Comparison of ENCODE assay signal across 8 cellular contexts in the genomic region with DNA sequence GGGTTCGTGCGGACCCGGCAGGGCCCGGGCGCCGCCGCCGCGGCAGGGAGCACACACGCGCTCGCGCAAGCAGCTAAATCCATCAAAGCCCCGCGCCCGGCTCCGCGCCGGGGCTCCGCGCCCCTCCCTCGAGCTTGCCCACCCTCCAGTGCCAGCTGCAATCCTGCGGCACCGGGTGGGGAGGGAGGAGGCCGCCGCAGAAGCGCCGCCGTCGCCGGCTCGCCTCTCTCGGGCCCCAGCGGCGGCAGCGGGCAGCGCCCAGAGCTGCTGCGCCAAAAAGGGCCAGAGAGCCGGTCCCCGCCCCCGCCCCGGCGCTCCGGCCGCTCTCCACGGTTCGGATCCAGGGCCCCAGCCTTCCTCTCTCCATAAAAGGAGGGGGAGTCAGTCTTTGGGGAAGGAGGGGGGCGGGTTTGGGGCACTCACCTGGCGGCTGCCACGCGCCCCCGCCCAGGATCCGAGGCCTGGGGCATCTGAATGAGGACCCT. TPM values are rescaled to one million over a fixed set of nuclear protein-coding genes. Genes with fewer than 3 reads are reported as not detected.
A peak's percentile ranks its signal among the peaks of the same experiment; 100 is the strongest.
DNase-seq lines count a peak whose midpoint lies in the region; ATAC-seq and TF ChIP-seq lines count a peak whose summit lies in the region.

No MANE protein-coding gene starts in this region.

- TF ChIP-seq RAD21 in SK-N-SH (IDR thresholded peaks at IDR 0.05; ENCODE audit: low read length): no peak

- H3K4me3 ChIP-seq in BJ (ENCODE audit: low read depth, low read length) (peak overlapping the region; percentile 76), GM23338 (peak overlapping the region; percentile 67), SK-N-SH (ENCODE audit: low read depth in 2 of 2, low read length in 1 of 2) (peak overlapping the region; percentile 66 to 67), epithelial cell of esophagus (ENCODE audit: low read length) (peak overlapping the region; percentile 31), mesendoderm (ENCODE audit: low read length) (no peak overlapping the region)

- no peak overlapping the region for H3K27ac Mint-ChIP-seq in GM23338
- no peak overlapping the region for H3K27ac Mint-ChIP-seq in type B pancreatic cell

- H3K9ac ChIP-seq in SK-N-SH (peak overlapping the region; percentile 74), mesendoderm (ENCODE audit: low read length) (peak overlapping the region; percentile 45)

- no peak overlapping the region for H2BK15ac ChIP-seq in mesendoderm (replicated peaks; ENCODE audit: low read depth)

- POLR2A ChIA-PET in BJ (lab: Charles Lee): interaction anchor here (0.6 kb wide), 1 partner anchor 18 kb away, joined by 4 read pairs; no protein-coding TSS in a partner anchor
- POLR2A ChIA-PET in SK-N-SH (lab: Yijun Ruan, JAX): interaction anchor here (0.9 kb wide), 1 partner anchor 39 kb away, joined by 3 read pairs; no protein-coding TSS in a partner anchor

- no peak overlapping the region for H3K18ac ChIP-seq in mesendoderm (ENCODE audit: low read length)

- H2BK5ac ChIP-seq in mesendoderm (ENCODE audit: low read length): no peak overlapping the region

- H3K79me1 ChIP-seq in mesendoderm (ENCODE audit: low read length): no peaks in the 10 kb centered on the region

- H3K4me2 ChIP-seq in GM23338 (peak overlapping the region; percentile 86), SK-N-SH (peak overlapping the region; percentile 100), mesendoderm (ENCODE audit: low read length) (peak overlapping the region; percentile 44)

- no peak overlapping the region for H2BK120ac ChIP-seq in mesendoderm (ENCODE audit: low read depth, low read length)

- CTCF ChIA-PET in BJ (lab: Yijun Ruan, JAX): interaction anchor here (0.7 to 2.0 kb wide), 5 partner anchors 12 to 217 kb away, joined by 3 to 5 read pairs (median 3); no protein-coding TSS in a partner anchor
- CTCF ChIA-PET in SK-N-SH (lab: Yijun Ruan, JAX): interaction anchor here (1.1 to 1.5 kb wide), 4 partner anchors 10 to 48 kb away, joined by 3 to 8 read pairs (median 4); no protein-coding TSS in a partner anchor

- 2% methylated on average over 7 of the region's 53 CpGs for WGBS in SK-N-SH (ENCODE audit: low lambda C conversion rate)
- WGBS in mesendoderm (ENCODE audit: extremely low coverage, insufficient coverage, low lambda C conversion rate): no CpG with 5 or more reads among the region's 53 CpGs

- H3K27ac ChIP-seq in GM23338 (ENCODE audit: low read depth): no peak overlapping the region
- H3K27ac ChIP-seq in SK-N-SH (ENCODE audit: low read depth in 2 of 2, low read length in 1 of 2): peak overlapping the region in 1 of 2 experiments; percentile 68; a peak in 2 of 4 replicates
- H3K27ac ChIP-seq in mesendoderm (ENCODE audit: low read depth, low read length): no peak overlapping the region

- H3K9me3 ChIP-seq in SK-N-SH: no peaks in the 10 kb centered on the region

- no peaks in the 10 kb centered on the region for H3K9me2 ChIP-seq in GM23338 (ENCODE audit: insufficient read depth)
- H3K9me2 ChIP-seq in SK-N-SH: no peaks in the 10 kb centered on the region

- no peaks in the 10 kb centered on the region; the same call in 1 of the 2 replicates for H4K20me1 ChIP-seq in GM23338 (replicated peaks; ENCODE audit: insufficient read depth)
- peaks cover 25% of the 10 kb centered on the region for H4K20me1 ChIP-seq in SK-N-SH (ENCODE audit: insufficient read depth)

- peaks cover 21% of the 10 kb centered on the region for H3K79me2 ChIP-seq in GM23338 (replicated peaks; ENCODE audit: insufficient read depth)
- H3K79me2 ChIP-seq in SK-N-SH (ENCODE audit: insufficient read depth): peaks cover 40% of the 10 kb centered on the region
- no peaks in the 10 kb centered on the region for H3K79me2 ChIP-seq in mesendoderm (ENCODE audit: control insufficient read depth, insufficient read depth, low read length)

- no peak for TF ChIP-seq EP300 in SK-N-SH (IDR thresholded peaks at IDR 0.05; ENCODE audit: borderline replicate concordance in 1 of 2, low read depth in 1 of 2, low read length in 1 of 2)

- H3K27me3 Mint-ChIP-seq in GM23338 (ENCODE audit: insufficient read depth, low read depth, poor library complexity) (peaks cover 50% of the 10 kb centered on the region), type B pancreatic cell (peaks cover 47% of the 10 kb centered on the region)

- H3K36me3 ChIP-seq in BJ (ENCODE audit: control insufficient read depth, insufficient read depth, low read length): no peaks in the 10 kb centered on the region
- no peaks in the 10 kb centered on the region for H3K36me3 ChIP-seq in GM23338 (ENCODE audit: insufficient read depth)
- H3K36me3 ChIP-seq in SK-N-SH (replicated peaks in 1 of 2; ENCODE audit: control insufficient read depth in 1 of 2, insufficient read depth in 2 of 2, low read length in 1 of 2): no peaks in the 10 kb centered on the region
- no peaks in the 10 kb centered on the region for H3K36me3 ChIP-seq in mesendoderm (ENCODE audit: control insufficient read depth, insufficient read depth, low read length)

- no peak overlapping the region for H4K5ac ChIP-seq in mesendoderm (ENCODE audit: low read length)

- no peak for TF ChIP-seq CTCF in BJ (IDR thresholded peaks at IDR 0.05; ENCODE audit: insufficient read depth, low read depth, low read length)
- no peak for TF ChIP-seq CTCF in GM23338 (conservative IDR thresholded peaks at IDR 0.05; ENCODE audit: low read depth in 2 of 2)
- TF ChIP-seq CTCF in SK-N-SH (IDR thresholded peaks at IDR 0.05): no peak; the same call in 1 of the 2 replicates
- TF ChIP-seq CTCF in epithelial cell of esophagus (IDR thresholded peaks at IDR 0.05; ENCODE audit: insufficient read depth, low read depth, low read length, missing control alignments): no peak
- TF ChIP-seq CTCF in type B pancreatic cell (conservative IDR thresholded peaks at IDR 0.05): peak; percentile 60

- H3K4me1 ChIP-seq in GM23338 (ENCODE audit: insufficient read depth) (peaks cover 16% of the 10 kb centered on the region; the same call in 1 of the 2 replicates), SK-N-SH (ENCODE audit: control insufficient read depth in 1 of 2, insufficient read depth in 2 of 2, low read depth in 1 of 2, low read length in 1 of 2) (peaks cover 4 to 17% of the 10 kb centered on the region in 2 experiments; a peak in 3 of 4 replicates), mesendoderm (ENCODE audit: control insufficient read depth, low read depth, low read length) (no peaks in the 10 kb centered on the region)

- H2AK5ac ChIP-seq in mesendoderm (ENCODE audit: low read length): no peak overlapping the region

- H2AFZ ChIP-seq in GM23338 (no peak overlapping the region), SK-N-SH (ENCODE audit: low read depth) (no peak overlapping the region)

- H3K36me3 Mint-ChIP-seq in GM23338 (ENCODE audit: low read depth): peaks cover 9% of the 10 kb centered on the region
- H3K36me3 Mint-ChIP-seq in type B pancreatic cell: no peaks in the 10 kb centered on the region

- H3F3A ChIP-seq in GM23338 (replicated peaks; ENCODE audit: low read depth) (peaks cover 9% of the 10 kb centered on the region), SK-N-SH (replicated peaks; ENCODE audit: insufficient read depth) (peaks cover 7% of the 10 kb centered on the region)

- H3K4me1 Mint-ChIP-seq in GM23338: peaks cover 17% of the 10 kb centered on the region; the same call in 2 of the 3 replicates
- H3K4me1 Mint-ChIP-seq in type B pancreatic cell (ENCODE audit: unreplicated experiment): peaks cover 6% of the 10 kb centered on the region

- H3K56ac ChIP-seq in mesendoderm (ENCODE audit: low read length): peak overlapping the region; percentile 79

- H3K27me3 ChIP-seq in BJ (ENCODE audit: control insufficient read depth, insufficient read depth, low read length) (peaks cover 15% of the 10 kb centered on the region), GM23338 (ENCODE audit: insufficient read depth) (peaks cover 64% of the 10 kb centered on the region), SK-N-SH (ENCODE audit: insufficient read depth) (no peaks in the 10 kb centered on the region), mesendoderm (ENCODE audit: insufficient read depth, low read length, poor library complexity) (peaks cover 32% of the 10 kb centered on the region)

- peak; percentile 32 for ATAC-seq in GM23338

- DNase-seq in BJ (ENCODE audit: low read depth): no peak
- DNase-seq in GM23338 (ENCODE audit: low spot score): peak; percentile 87
- DNase-seq in SK-N-SH: peak; percentile 83
- peak; percentile 63 for DNase-seq in epithelial cell of esophagus (ENCODE audit: low read depth)
- peak; percentile 80 for DNase-seq in mesendoderm
- no peak for DNase-seq in type B pancreatic cell (ENCODE audit: extremely low spot score, unreplicated experiment)
- no peak for DNase-seq in SHP77 treated with DMSO at 0.1 percent for 48 hours (lab: John Stamatoyannopoulos, UW)
- no peak for DNase-seq in middle frontal gyrus (ENCODE audit: extremely low spot score, low spot score)

- no peak overlapping the region for H4K8ac ChIP-seq in mesendoderm (ENCODE audit: low read depth, low read length)

- no peak overlapping the region for H3K23ac ChIP-seq in mesendoderm (ENCODE audit: low read length)

- H3K4ac ChIP-seq in mesendoderm (ENCODE audit: low read depth, low read length): no peak overlapping the region

- H3K9me3 Mint-ChIP-seq in GM23338 (no peaks in the 10 kb centered on the region; the same call in 2 of the 3 replicates), type B pancreatic cell (no peaks in the 10 kb centered on the region)

- H3K4me3 Mint-ChIP-seq in GM23338 (peak overlapping the region; percentile 67; the same call in 2 of the 3 replicates), type B pancreatic cell (no peak overlapping the region)

TF ChIP-seq in GM23338, 12 proteins besides CTCF, POLR2A, EP300 and RAD21:
- TF ChIP-seq ZNF114 (CRISPR knock-in tag; IDR thresholded peaks at IDR 0.05) (no peak), EZH2 (IDR thresholded peaks at IDR 0.05; ENCODE audit: low read depth, unreplicated experiment) (peak; percentile 52)

TF ChIP-seq in SK-N-SH, 30 proteins besides CTCF, POLR2A, EP300 and RAD21:
- TF ChIP-seq MAX (IDR thresholded peaks at IDR 0.05; ENCODE audit: low read depth) (0 out of 2 replicates have a peak, but pooled peaks have one; percentile 11), FOXJ3 (CRISPR knock-in tag; IDR thresholded peaks at IDR 0.05) (no peak)

RNA-seq across cellular contexts. Expression of gene PDGFA, which starts 0.4 kb away (rescaled TPM):
- 10.0 and 17.4 TPM in 2 replicates for polyA plus RNA-seq in BJ (2011; rRNA removed)
- polyA minus RNA-seq in BJ (2011; rRNA and poly(A)+ RNA removed): 55.6 and 66.4 TPM in 2 replicates
- total RNA-seq in GM23338 (2014; rRNA removed; shearing (Covaris generic)): 32.2 and 43.1 TPM in 2 replicates
- 35.6 and 39.5 TPM in 2 replicates for polyA plus RNA-seq in GM23338 (2016; fragmentation: Nextera tagmentation; extraction: Ambion mirVana)
- 13.5 and 18.9 TPM in 2 replicates for polyA plus RNA-seq in SK-N-SH (2012; rRNA removed)
- 6.8 and 9.8 TPM in 2 replicates for polyA plus RNA-seq in SK-N-SH (2012; cell fraction: cytosol; rRNA removed)
- 36.8 and 43.2 TPM in 2 replicates for polyA plus RNA-seq in SK-N-SH (2012; cell fraction: nucleus; rRNA removed)
- 11.3 TPM for polyA plus RNA-seq in mesendoderm (2013, experiment 1 of 2)
- polyA plus RNA-seq in mesendoderm (2013, experiment 2 of 2): 11.5 TPM
- 28.1 and 49.7 TPM in 2 replicates for total RNA-seq in type B pancreatic cell (ENCODE audit: low replicate concordance)

Comparison
In these comparisons a context has a peak if more than half of its experiments do, and no peak if none do; other contexts are left out.
1. DNase-seq: peak in GM23338 (single experiment), SK-N-SH (single experiment), epithelial cell of esophagus (single experiment) and mesendoderm (single experiment); none in BJ (single experiment), type B pancreatic cell (single experiment), SHP77 treated with DMSO at 0.1 percent for 48 hours (single experiment) and middle frontal gyrus (single experiment).
2. H3K4me2 ChIP-seq: peak in every context shown above with its lines; median percentile 100 in SK-N-SH; 86 in GM23338; 44 in mesendoderm.